Comparison of ENCODE assay signal across 10 cellular contexts in genomic region chr19:17311455-17312248, GRCh38. TPM values are rescaled to one million over a fixed set of nuclear protein-coding genes. Genes with fewer than 3 reads are reported as not detected.
DNase-seq lines count a peak whose midpoint lies in the region; ATAC-seq and TF ChIP-seq lines count a peak whose summit lies in the region.
"Had no signal": no experiment of that assay in that cellular context is flagged by ENCODE, and none has a peak within 500 bp of the region (broad histone marks: within the 10 kb centered on the region; RNA-seq: fewer than 3 reads in every experiment).

No MANE protein-coding gene starts in this region.

- peaks cover 22% of the 10 kb centered on the region for H3K36me3 ChIP-seq in PC-9 (ENCODE audit: low read depth)

- peak overlapping the region; percentile 56 to 91 for H3K4me3 Mint-ChIP-seq in effector memory CD8-positive, alpha-beta T cell
- H3K4me3 Mint-ChIP-seq in nephron progenitor cell = peak overlapping the region; percentile 93

- no peaks in the 10 kb centered on the region for H3K9me3 ChIP-seq in PC-9 (ENCODE audit: insufficient read depth, low read depth)

- no peaks in the 10 kb centered on the region for H3K9me2 ChIP-seq in PC-9 (ENCODE audit: insufficient read depth)

- H3K79me2 ChIP-seq in PC-9 (ENCODE audit: low read depth) = peaks cover 69% of the 10 kb centered on the region

- H3K27ac Mint-ChIP-seq in effector memory CD8-positive, alpha-beta T cell = peak overlapping the region; percentile 35 to 53
- peak overlapping the region; percentile 73 for H3K27ac Mint-ChIP-seq in nephron progenitor cell

- peak; percentile 88 for DNase-seq in ELR (ENCODE audit: low read depth)
- DNase-seq in PC-9 = peak; percentile 78 to 90
- no peak for DNase-seq in effector memory CD8-positive, alpha-beta T cell
- DNase-seq in nephron progenitor cell = no peak
- DNase-seq in NCI-H2081 treated with DMSO at 0.1 percent for 48 hours (lab: John Stamatoyannopoulos, UW) = no peak
- DNase-seq in NCI-H2196 (lab: John Stamatoyannopoulos, UW; ENCODE audit: unreplicated experiment) = no peak
- DNase-seq in UCSD-AML1 (lab: John Stamatoyannopoulos, UW; ENCODE audit: unreplicated experiment) = no peak
- DNase-seq: effector CD8-positive, alpha-beta T cell had no signal

- peaks cover 12% of the 10 kb centered on the region for H4K20me1 ChIP-seq in PC-9 (ENCODE audit: insufficient read depth)

- H3K9me3 Mint-ChIP-seq in effector memory CD8-positive, alpha-beta T cell = no peaks in the 10 kb centered on the region
- no peaks in the 10 kb centered on the region for H3K9me3 Mint-ChIP-seq in nephron progenitor cell

- H3K27ac ChIP-seq in PC-9 = peak overlapping the region; percentile 65
- H3K27ac ChIP-seq: VCaP had no signal

- intact Hi-C loops in PC-9 (cut with micrococcal nuclease; ENCODE audit: unreplicated experiment) = no loop called here

- no peak for ATAC-seq in effector memory CD8-positive, alpha-beta T cell (replicated peaks)
- no peak for ATAC-seq in HG02884 (IDR thresholded peaks at IDR 0.05; ENCODE audit: unreplicated experiment)

- TF ChIP-seq CTCF in PC-9 (conservative IDR thresholded peaks at IDR 0.05) = no peak
- TF ChIP-seq CTCF in nephron progenitor cell (IDR thresholded peaks at IDR 0.05) = no peak

- no peaks in the 10 kb centered on the region for H3K27me3 Mint-ChIP-seq in effector memory CD8-positive, alpha-beta T cell
- H3K27me3 Mint-ChIP-seq in nephron progenitor cell (ENCODE audit: low read depth, poor library complexity) = no peaks in the 10 kb centered on the region

- peaks cover 50% of the 10 kb centered on the region for H3F3A ChIP-seq in PC-9 (ENCODE audit: insufficient read depth, low read depth)

- H3K4me1 Mint-ChIP-seq in effector memory CD8-positive, alpha-beta T cell (ENCODE audit: low read depth in 2 of 2) = peaks cover 31% of the 10 kb centered on the region in 2 donors
- peaks cover 35% of the 10 kb centered on the region for H3K4me1 Mint-ChIP-seq in nephron progenitor cell

- peaks cover 39% of the 10 kb centered on the region for H3K4me1 ChIP-seq in PC-9 (replicated peaks; ENCODE audit: insufficient read depth)

- H3K4me2 ChIP-seq in PC-9 = peak overlapping the region; percentile 85

- H3K27me3 ChIP-seq in PC-9 (ENCODE audit: insufficient read depth, low read depth) = no peaks in the 10 kb centered on the region

- peaks cover 41% of the 10 kb centered on the region for H3K36me3 Mint-ChIP-seq in effector memory CD8-positive, alpha-beta T cell (ENCODE audit: insufficient read depth)
- H3K36me3 Mint-ChIP-seq in nephron progenitor cell (ENCODE audit: low read depth) = peaks cover 24% of the 10 kb centered on the region

- H2AFZ ChIP-seq in PC-9 = no peak overlapping the region

- POLR2A ChIA-PET in PC-9 (lab: Charles Lee; ENCODE audit: unreplicated experiment) = interaction anchor here (0.6 to 0.8 kb wide), 3 partner anchors 75 to 549 kb away, joined by 4 to 9 read pairs (median 4); no protein-coding TSS in a partner anchor

- peak overlapping the region; percentile 46 for H3K4me3 ChIP-seq in PC-9

- BruUV-seq in PC-9 (replicated peaks; lab: Mats Ljungman, UMichigan) = no TSS peak

- CTCF ChIA-PET in PC-9 (lab: Charles Lee) = interaction anchor here (1.7 kb wide), 1 partner anchor 19 kb away, joined by 8 read pairs; no protein-coding TSS in a partner anchor

RNA-seq across cellular contexts. Expression of gene DDA1, which starts 2.3 kb away (rescaled TPM):
- 47.6 and 72.5 TPM in 2 replicates for total RNA-seq in PC-9 (2021)

RNA-seq across cellular contexts. Expression of gene MRPL34, which starts 6.0 kb away (rescaled TPM):
- total RNA-seq in PC-9 (2021) = 64.8 and 70.8 TPM in 2 replicates

RNA-seq across cellular contexts. Expression of gene ABHD8, which starts 8.4 kb away (rescaled TPM):
- total RNA-seq in PC-9 (2021) = 32.2 and 37.5 TPM in 2 replicates

RNA-seq across cellular contexts. Expression of gene ANO8, which starts 23.0 kb away (rescaled TPM):
- total RNA-seq in PC-9 (2021) = 11.4 and 15.1 TPM in 2 replicates

RNA-seq across cellular contexts. Expression of gene GTPBP3, which starts 25.7 kb away (rescaled TPM):
- 48.8 and 50.7 TPM in 2 replicates for total RNA-seq in PC-9 (2021)

Comparison
In these comparisons a context has a peak if more than half of its experiments do, and no peak if none do; other contexts are left out.
1. DNase-seq: peak in ELR (single experiment) and PC-9 (2 of 2); none in effector memory CD8-positive, alpha-beta T cell (0 of 3), nephron progenitor cell (single experiment), NCI-H2081 treated with DMSO at 0.1 percent for 48 hours (single experiment), NCI-H2196 (single experiment) and UCSD-AML1 (single experiment).